10 cellular contexts compared by ENCODE assay signal in genomic region chr4:130808492-130808891, GRCh38.
DNase-seq lines count a peak whose midpoint lies in the region; ATAC-seq and TF ChIP-seq lines count a peak whose summit lies in the region.
"Had no signal": no experiment of that assay in that cellular context is flagged by ENCODE, and none has a peak within 500 bp of the region (broad histone marks: within the 10 kb centered on the region; RNA-seq: fewer than 3 reads in every experiment).

No MANE protein-coding gene starts in this region.

- H4K20me1 ChIP-seq in OCI-LY3 (ENCODE audit: insufficient read depth, low read length) = no peaks in the 10 kb centered on the region

- WGBS in psoas muscle, 3 donors = 55 to 66% (median 64%) methylated on average over 3 of the region's 3 CpGs

- no peaks in the 10 kb centered on the region for H3K79me2 ChIP-seq in OCI-LY3 (ENCODE audit: low read length)

- no peak overlapping the region for H3K9ac ChIP-seq in OCI-LY3 (ENCODE audit: low read length)

- no peak overlapping the region for H3K27ac ChIP-seq in 22Rv1
- no peak overlapping the region for H3K27ac ChIP-seq in OCI-LY3 (ENCODE audit: low read length)
- H3K27ac ChIP-seq in psoas muscle = no peak overlapping the region

- H3K9me3 ChIP-seq in OCI-LY3 (ENCODE audit: insufficient read depth, low read length) = peaks cover 6% of the 10 kb centered on the region; the same call in 1 of the 2 replicates
- no peaks in the 10 kb centered on the region for H3K9me3 ChIP-seq in psoas muscle

- H2AFZ ChIP-seq in OCI-LY3 (ENCODE audit: low read depth, low read length) = peak overlapping the region; percentile 69; the same call in 1 of the 2 replicates

- ATAC-seq in psoas muscle = no peak
- ATAC-seq: T-cell had no signal

- H3K4me3 ChIP-seq in GM12875 (ENCODE audit: low read depth, low read length) (no peak overlapping the region), OCI-LY3 (ENCODE audit: low read length) (no peak overlapping the region), fibroblast of pulmonary artery (replicated peaks; ENCODE audit: low read depth, low read length) (no peak overlapping the region), psoas muscle (no peak overlapping the region)

- no peaks in the 10 kb centered on the region for H3K27me3 ChIP-seq in OCI-LY3 (ENCODE audit: low read depth, low read length)
- no peaks in the 10 kb centered on the region for H3K27me3 ChIP-seq in psoas muscle (ENCODE audit: insufficient read depth in 3 of 3, low read length in 2 of 3)

- intact Hi-C loops in psoas muscle (cut with DNase I) = no loop called here

- H3K4me1 ChIP-seq in OCI-LY3 (ENCODE audit: low read length) (peaks cover 3% of the 10 kb centered on the region; the same call in 1 of the 2 replicates), psoas muscle (no peaks in the 10 kb centered on the region)

- peak; percentile 19 for DNase-seq in fibroblast of pulmonary artery (ENCODE audit: low read depth)
- DNase-seq in stimulated activated CD4-positive, alpha-beta T cell treated with anti-CD3 and anti-CD28 coated beads, Interleukin-15, amount 100 ng/mL, for 24 hours = no peak
- no peak for DNase-seq in NCI-H128 (lab: John Stamatoyannopoulos, UW; ENCODE audit: unreplicated experiment)
- DNase-seq in psoas muscle = no peak
- DNase-seq in stimulated activated CD4-positive, alpha-beta T cell treated with anti-CD3 and anti-CD28 coated beads, Interleukin-2, amount 100 ng/mL, for 48 hours = no peak
- DNase-seq: retina, T-cell had no signal

- TF ChIP-seq CTCF in 22Rv1 (IDR thresholded peaks at IDR 0.05) (peak; percentile 83), GM12875 (IDR thresholded peaks at IDR 0.05; ENCODE audit: borderline replicate concordance, insufficient read depth, low read depth, low read length) (peak; percentile 31; the same call in 1 of the 2 replicates), OCI-LY3 (IDR thresholded peaks at IDR 0.05; ENCODE audit: low read depth, low read length) (peak; percentile 86), fibroblast of pulmonary artery (IDR thresholded peaks at IDR 0.05; ENCODE audit: low read length, missing control alignments) (peak; percentile 42), psoas muscle (IDR thresholded peaks at IDR 0.05) (no peak)

- H3K4me2 ChIP-seq in OCI-LY3 (ENCODE audit: low read length) = no peak overlapping the region

- peaks cover 5% of the 10 kb centered on the region for H3K36me3 ChIP-seq in OCI-LY3 (replicated peaks; ENCODE audit: low read depth, low read length)
- H3K36me3 ChIP-seq in psoas muscle (ENCODE audit: insufficient read depth in 1 of 2, low read depth in 1 of 2) = no peaks in the 10 kb centered on the region
